1 cellular context compared by ENCODE assay signal in the genomic region with DNA sequence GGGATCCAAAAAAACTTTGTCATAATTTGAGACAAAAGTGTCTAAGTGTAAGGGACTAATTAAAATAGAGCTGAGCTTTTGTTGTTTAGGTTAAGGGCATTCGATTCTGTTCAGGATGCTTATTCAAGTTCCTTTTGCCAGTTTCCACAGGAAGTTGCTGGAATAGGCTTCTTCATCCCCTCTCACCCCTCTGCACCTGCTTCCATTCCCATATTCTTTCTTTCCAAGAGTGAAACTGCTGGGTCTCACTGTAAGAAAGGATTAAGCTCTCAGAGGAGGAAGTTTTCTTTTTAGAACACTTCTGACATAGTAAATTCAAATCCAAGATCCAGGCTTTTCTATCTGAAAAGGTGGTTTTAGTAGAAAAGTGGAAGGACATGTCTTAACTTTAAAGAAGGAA.
TF ChIP-seq lines count a peak whose summit lies in the region.

No MANE protein-coding gene starts in this region.

TF ChIP-seq in SK-N-SH, 30 proteins besides CTCF, POLR2A, EP300 and RAD21 (continued from another document):
- TF ChIP-seq, protein P1, sequence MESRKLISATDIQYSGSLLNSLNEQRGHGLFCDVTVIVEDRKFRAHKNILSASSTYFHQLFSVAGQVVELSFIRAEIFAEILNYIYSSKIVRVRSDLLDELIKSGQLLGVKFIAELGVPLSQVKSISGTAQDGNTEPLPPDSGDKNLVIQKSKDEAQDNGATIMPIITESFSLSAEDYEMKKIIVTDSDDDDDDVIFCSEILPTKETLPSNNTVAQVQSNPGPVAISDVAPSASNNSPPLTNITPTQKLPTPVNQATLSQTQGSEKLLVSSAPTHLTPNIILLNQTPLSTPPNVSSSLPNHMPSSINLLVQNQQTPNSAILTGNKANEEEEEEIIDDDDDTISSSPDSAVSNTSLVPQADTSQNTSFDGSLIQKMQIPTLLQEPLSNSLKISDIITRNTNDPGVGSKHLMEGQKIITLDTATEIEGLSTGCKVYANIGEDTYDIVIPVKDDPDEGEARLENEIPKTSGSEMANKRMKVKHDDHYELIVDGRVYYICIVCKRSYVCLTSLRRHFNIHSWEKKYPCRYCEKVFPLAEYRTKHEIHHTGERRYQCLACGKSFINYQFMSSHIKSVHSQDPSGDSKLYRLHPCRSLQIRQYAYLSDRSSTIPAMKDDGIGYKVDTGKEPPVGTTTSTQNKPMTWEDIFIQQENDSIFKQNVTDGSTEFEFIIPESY (IDR thresholded peaks at IDR 0.05; ENCODE audit: borderline replicate concordance, low read depth): no peak
- TF ChIP-seq RXRA (IDR thresholded peaks at IDR 0.05; ENCODE audit: borderline replicate concordance, low read depth) (no peak), IRF3 (IDR thresholded peaks at IDR 0.05; ENCODE audit: low read depth, low read length) (no peak), RFX5 (IDR thresholded peaks at IDR 0.05; ENCODE audit: low read length) (no peak), EZH2phosphoT487 (IDR thresholded peaks at IDR 0.05; ENCODE audit: borderline replicate concordance, low read depth) (no peak), RCOR1 (IDR thresholded peaks at IDR 0.05; ENCODE audit: low read length) (no peak), TAF1 (IDR thresholded peaks at IDR 0.05; ENCODE audit: borderline replicate concordance, low read depth, low read length) (no peak), TEAD4 (IDR thresholded peaks at IDR 0.05; ENCODE audit: borderline replicate concordance, insufficient read depth) (no peak)
- TF ChIP-seq, protein P2, sequence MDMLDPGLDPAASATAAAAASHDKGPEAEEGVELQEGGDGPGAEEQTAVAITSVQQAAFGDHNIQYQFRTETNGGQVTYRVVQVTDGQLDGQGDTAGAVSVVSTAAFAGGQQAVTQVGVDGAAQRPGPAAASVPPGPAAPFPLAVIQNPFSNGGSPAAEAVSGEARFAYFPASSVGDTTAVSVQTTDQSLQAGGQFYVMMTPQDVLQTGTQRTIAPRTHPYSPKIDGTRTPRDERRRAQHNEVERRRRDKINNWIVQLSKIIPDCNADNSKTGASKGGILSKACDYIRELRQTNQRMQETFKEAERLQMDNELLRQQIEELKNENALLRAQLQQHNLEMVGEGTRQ (IDR thresholded peaks at IDR 0.05; ENCODE audit: borderline replicate concordance, low read depth, low read length): no peak
